Comparison of ENCODE assay signal across 13 cellular contexts in the genomic region with DNA sequence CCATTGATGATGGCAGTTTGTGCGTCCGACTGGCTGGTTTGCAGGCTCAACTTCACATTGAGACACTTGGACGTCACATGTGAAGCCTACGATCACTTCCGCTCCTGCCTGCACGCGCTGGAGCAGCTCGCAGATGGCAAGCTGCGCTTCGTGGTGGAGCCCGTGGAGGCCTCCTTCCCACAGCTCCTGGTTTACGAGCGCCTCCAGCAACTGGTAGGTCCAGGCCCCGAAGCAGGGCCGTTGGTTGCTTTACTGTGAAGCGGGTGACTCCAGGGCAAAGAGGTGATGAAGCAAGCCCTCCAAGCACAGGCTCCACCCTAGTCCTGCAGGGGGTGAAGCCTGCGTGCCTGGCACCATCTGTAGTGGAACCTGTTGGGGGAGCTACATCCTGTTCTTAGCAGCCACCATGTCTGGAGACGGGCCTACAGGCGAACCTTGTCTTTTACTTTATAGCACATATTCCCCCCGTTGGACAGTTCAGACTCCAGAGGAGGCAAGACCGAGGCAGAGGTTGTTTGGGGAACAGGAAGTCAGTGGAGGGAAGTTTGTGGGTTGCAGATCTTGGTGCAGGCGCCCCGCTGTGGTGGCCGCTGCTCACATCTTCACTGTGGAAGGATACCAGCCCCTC. TPM values are rescaled to one million over a fixed set of nuclear protein-coding genes. Genes with fewer than 3 reads are reported as not detected.
DNase-seq lines count a peak whose midpoint lies in the region; ATAC-seq, FAIRE-seq and TF ChIP-seq lines count a peak whose summit lies in the region.
"Had no signal": no experiment of that assay in that cellular context is flagged by ENCODE, and none has a peak within 500 bp of the region (broad histone marks: within the 10 kb centered on the region; RNA-seq: fewer than 3 reads in every experiment).

No MANE protein-coding gene starts in this region.

- H3K36me3 ChIP-seq in RWPE2 (ENCODE audit: low read depth), result peaks cover 75% of the 10 kb centered on the region
- H3K36me3 ChIP-seq in pancreas, result peaks cover 0 to 73% (median 7%) of the 10 kb centered on the region in 3 donors

- ATAC-seq in RWPE2 (ENCODE audit: low read depth) (no peak), pancreas (peak in 3 of 4 donors; percentile 26 to 79 (median 71)), GM18861 (IDR thresholded peaks at IDR 0.05; ENCODE audit: unreplicated experiment) (no peak)

- no peak for FAIRE-seq in pancreas (lab: Jason Lieb, UNC)

- intact Hi-C loops in dendritic cell treated with granulocyte-macrophage colony-stimulating factor and Interleukin-4, amounts not matched to agents 40 ng/mL and 50 ng/mL, for 4 days (cut with micrococcal nuclease), result loop anchor here (1.0 kb wide), 2 partner anchors 12 to 73 kb away; no protein-coding TSS in a partner anchor
- intact Hi-C loops in pancreas (cut with DNase I), result no loop called here

- H3K4me3 ChIP-seq in RWPE2 (ENCODE audit: severe bottlenecking) (no peak overlapping the region), pancreas (no peak overlapping the region)

- H3K4me3 Mint-ChIP-seq in dendritic cell treated with granulocyte-macrophage colony-stimulating factor and Interleukin-4, amounts not matched to agents 40 ng/mL and 50 ng/mL, for 4 days, result peak overlapping the region; percentile 70

- peaks cover 59% of the 10 kb centered on the region for H3K4me1 Mint-ChIP-seq in dendritic cell treated with granulocyte-macrophage colony-stimulating factor and Interleukin-4, amounts not matched to agents 40 ng/mL and 50 ng/mL, for 4 days (ENCODE audit: low read depth)

- WGBS in pancreas, 2 donors, result 86 to 88% methylated on average over 24 of the region's 24 CpGs

- H3K27ac ChIP-seq in RWPE2 (ENCODE audit: poor library complexity, severe bottlenecking) (peak overlapping the region; percentile 45), pancreas (peak overlapping the region in 2 of 4 donors; percentile 33 to 41)

- H3K9me3 ChIP-seq in RWPE2 (ENCODE audit: severe bottlenecking) (no peaks in the 10 kb centered on the region), pancreas (no peaks in the 10 kb centered on the region)

- H3K27me3 ChIP-seq in RWPE2 (ENCODE audit: insufficient read depth, poor library complexity, severe bottlenecking), result no peaks in the 10 kb centered on the region
- H3K27me3 ChIP-seq in pancreas, result no peaks in the 10 kb centered on the region

- TF ChIP-seq CTCF in RWPE2 (IDR thresholded peaks at IDR 0.05; ENCODE audit: poor library complexity, severe bottlenecking) (no peak), pancreas (IDR thresholded peaks at IDR 0.05) (no peak)

- H3K4me1 ChIP-seq in RWPE2 (ENCODE audit: insufficient read depth, poor library complexity, severe bottlenecking) (peaks cover 3% of the 10 kb centered on the region), pancreas (no peaks in the 10 kb centered on the region)

- peaks cover 95% of the 10 kb centered on the region for H3K36me3 Mint-ChIP-seq in dendritic cell treated with granulocyte-macrophage colony-stimulating factor and Interleukin-4, amounts not matched to agents 40 ng/mL and 50 ng/mL, for 4 days (ENCODE audit: low read depth)

- H3K27ac Mint-ChIP-seq in dendritic cell treated with granulocyte-macrophage colony-stimulating factor and Interleukin-4, amounts not matched to agents 40 ng/mL and 50 ng/mL, for 4 days, result peak overlapping the region; percentile 96

- DNase-seq in GF-D8 (lab: John Stamatoyannopoulos, UW), result peak; percentile 89
- DNase-seq in RWPE2 (ENCODE audit: low spot score), result no peak
- peak in 1 of 6 donors; percentile 26 for DNase-seq in pancreas
- no peak for DNase-seq in NCI-H345 treated with DMSO at 0.1 percent for 48 hours (lab: John Stamatoyannopoulos, UW; ENCODE audit: unreplicated experiment)
- DNase-seq in NK-92 treated with Interleukin-12 subunit alpha and Interleukin-12 subunit beta, amount 100 ng/mL, for 24 hours (lab: John Stamatoyannopoulos, UW), result no peak
- no peak for DNase-seq in NCI-H2171 (lab: John Stamatoyannopoulos, UW)
- DNase-seq: DMS79 treated with DMSO at 0.1 percent for 48 hours; H7; NCI-H1105 treated with DMSO at 0.1 percent for 48 hours; stimulated activated CD4-positive, alpha-beta T cell treated with anti-CD3 and anti-CD28 coated beads, Interleukin-4, amount 100 ng/mL, for 4 hours had no signal

- H3K27me3 Mint-ChIP-seq in dendritic cell treated with granulocyte-macrophage colony-stimulating factor and Interleukin-4, amounts not matched to agents 40 ng/mL and 50 ng/mL, for 4 days, result no peaks in the 10 kb centered on the region

- H3K9me3 Mint-ChIP-seq in dendritic cell treated with granulocyte-macrophage colony-stimulating factor and Interleukin-4, amounts not matched to agents 40 ng/mL and 50 ng/mL, for 4 days, result no peaks in the 10 kb centered on the region

RNA-seq across cellular contexts. Expression of gene METTL22, which starts 23.1 kb away (rescaled TPM):
- 10 to 100 TPM in 5 of 6 donors, 1 to 10 TPM in 1; 9.7 to 19.3 (median 14.3) TPM for total RNA-seq in pancreas
- polyA plus RNA-seq in pancreas, result 10 to 100 TPM; 28.6 to 38.9 TPM

RNA-seq across cellular contexts. Expression of gene ABAT, which starts 29.8 kb away (rescaled TPM):
- 10 to 100 TPM; 21.5 to 50.2 (median 29.1) TPM for total RNA-seq in pancreas
- 10 to 100 TPM; 26.0 to 30.4 TPM for polyA plus RNA-seq in pancreas

RNA-seq across cellular contexts. Expression of gene TMEM114, which starts 54.3 kb away (rescaled TPM):
- total RNA-seq in pancreas, result not detected
- not detected for polyA plus RNA-seq in pancreas
- total RNA-seq: H7, RPMI7951 had no signal

Comparison
In these comparisons a context has a peak if more than half of its experiments do, and no peak if none do; other contexts are left out.
1. ATAC-seq: peak in pancreas (3 of 4); none in RWPE2 (single experiment) and GM18861 (single experiment).